Comparison of ENCODE assay signal across 8 cellular contexts in the genomic region with DNA sequence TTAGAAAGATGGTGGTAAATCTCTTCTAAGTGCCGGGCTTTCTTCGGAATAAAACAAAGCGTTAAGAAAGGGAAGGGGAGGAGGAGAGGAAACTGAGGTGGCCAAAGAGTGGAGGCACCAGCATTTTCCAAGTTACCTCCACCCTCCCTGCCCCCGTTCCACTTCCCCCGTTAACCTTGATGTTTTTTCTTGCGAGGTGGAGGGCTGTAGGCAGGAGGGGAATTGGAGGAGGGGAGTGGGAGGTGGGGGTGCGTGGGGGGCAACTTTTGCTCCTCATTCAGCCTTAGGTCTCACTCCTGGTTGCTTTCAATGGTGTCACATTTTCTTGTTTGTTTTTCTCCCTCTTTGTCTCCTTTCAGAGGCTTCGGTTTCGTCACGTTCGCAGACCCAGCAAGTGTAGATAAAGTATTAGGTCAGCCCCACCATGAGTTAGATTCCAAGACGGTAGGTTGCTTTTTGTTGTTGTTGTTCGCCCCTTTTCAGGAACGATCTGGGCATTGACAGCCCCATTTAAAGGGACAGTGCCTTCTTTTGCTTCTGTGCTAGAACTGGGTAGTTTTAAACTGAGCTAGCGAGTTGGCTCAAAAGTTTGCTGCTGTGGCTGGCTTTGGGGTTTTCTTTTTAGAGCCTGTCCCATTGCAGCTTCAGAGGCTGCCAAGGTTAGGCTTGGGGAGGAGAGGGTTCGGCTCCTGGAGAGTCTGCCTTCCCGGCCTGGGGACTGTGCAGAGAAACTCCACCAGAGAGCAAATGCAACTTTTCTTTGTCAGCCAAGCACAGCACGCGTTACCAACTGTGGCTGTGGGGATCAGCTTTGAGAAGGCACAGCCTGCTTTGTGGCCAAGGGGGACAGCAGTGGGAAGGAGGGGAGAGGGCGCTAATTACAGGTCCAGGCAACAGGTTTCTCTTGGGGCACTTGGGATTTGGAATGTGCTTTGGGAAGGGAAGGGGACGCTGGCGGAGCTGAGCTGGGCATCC. TPM values are rescaled to one million over a fixed set of nuclear protein-coding genes. Genes with fewer than 3 reads are reported as not detected.
DNase-seq lines count a peak whose midpoint lies in the region; ATAC-seq and TF ChIP-seq lines count a peak whose summit lies in the region.

No MANE protein-coding gene starts in this region.

- H2AFZ ChIP-seq in OCI-LY3 (ENCODE audit: low read depth, low read length), result no peak overlapping the region

- no peak overlapping the region for H3K27ac ChIP-seq in OCI-LY3 (ENCODE audit: low read length)

- peaks cover 34 to 35% of the 10 kb centered on the region in 2 donors for H3K4me1 Mint-ChIP-seq in natural killer cell

- H3K36me3 ChIP-seq in OCI-LY3 (replicated peaks; ENCODE audit: low read depth, low read length), result peaks cover 42% of the 10 kb centered on the region

- H3K36me3 Mint-ChIP-seq in natural killer cell, result peaks cover 16% of the 10 kb centered on the region

- peaks cover 0 to 3% of the 10 kb centered on the region in 2 donors for H3K27me3 Mint-ChIP-seq in natural killer cell (ENCODE audit: low read depth in 2 of 2)

- intact Hi-C loops in natural killer cell (cut with micrococcal nuclease), result no loop called here

- no peak for ATAC-seq in natural killer cell
- ATAC-seq in GM19023 (IDR thresholded peaks at IDR 0.05; ENCODE audit: unreplicated experiment), result no peak

- H4K20me1 ChIP-seq in OCI-LY3 (ENCODE audit: insufficient read depth, low read length), result peaks cover 4% of the 10 kb centered on the region; the same call in 1 of the 2 replicates

- peak overlapping the region; percentile 70 for H3K4me2 ChIP-seq in OCI-LY3 (ENCODE audit: low read length)

- H3K27me3 ChIP-seq in OCI-LY3 (ENCODE audit: low read depth, low read length), result no peaks in the 10 kb centered on the region

- DNase-seq in DMS79 treated with DMSO at 0.1 percent for 48 hours (lab: John Stamatoyannopoulos, UW), result peak; percentile 37
- no peak for DNase-seq in DMS79 (lab: John Stamatoyannopoulos, UW)
- DNase-seq in ecto neural progenitor cell (ENCODE audit: low spot score), result peak; percentile 63
- no peak for DNase-seq in natural killer cell
- no peak for DNase-seq in NOMO-1 treated with DMSO at 0.1 percent for 48 hours (lab: John Stamatoyannopoulos, UW; ENCODE audit: unreplicated experiment)
- no peak for DNase-seq in AG08396 (ENCODE audit: low spot score)

- H3K9me3 ChIP-seq in OCI-LY3 (ENCODE audit: insufficient read depth, low read length), result no peaks in the 10 kb centered on the region

- peak overlapping the region; percentile 97 for H3K4me3 Mint-ChIP-seq in natural killer cell

- H3K4me3 ChIP-seq in OCI-LY3 (ENCODE audit: low read length), result peak overlapping the region; percentile 80

- H3K27ac Mint-ChIP-seq in natural killer cell, result peak overlapping the region; percentile 69 to 97

- peak overlapping the region; percentile 74 for H3K9ac ChIP-seq in OCI-LY3 (ENCODE audit: low read length)

- H3K79me2 ChIP-seq in OCI-LY3 (ENCODE audit: low read length), result peaks cover 24% of the 10 kb centered on the region

- H3K9me3 Mint-ChIP-seq in natural killer cell, result no peaks in the 10 kb centered on the region

- no peak for TF ChIP-seq CTCF in OCI-LY3 (IDR thresholded peaks at IDR 0.05; ENCODE audit: low read depth, low read length)
- TF ChIP-seq CTCF in natural killer cell (IDR thresholded peaks at IDR 0.05), result no peak

- peaks cover 18% of the 10 kb centered on the region for H3K4me1 ChIP-seq in OCI-LY3 (ENCODE audit: low read length)

RNA-seq across cellular contexts. Expression of gene MSI2, which starts 1.9 kb away (rescaled TPM):
- 100 to 1,000 TPM in 1 of 3 donors, 10 to 100 TPM in 2; 95.5 to 145 (median 96.8) TPM for total RNA-seq in natural killer cell

Comparison
In these comparisons a context has a peak if more than half of its experiments do, and no peak if none do; other contexts are left out.
1. DNase-seq: peak in DMS79 treated with DMSO at 0.1 percent for 48 hours (single experiment) and ecto neural progenitor cell (single experiment); none in DMS79 (single experiment), natural killer cell (single experiment), NOMO-1 treated with DMSO at 0.1 percent for 48 hours (single experiment) and AG08396 (single experiment).